Comparison of ENCODE assay signal across 8 cellular contexts in the genomic region with DNA sequence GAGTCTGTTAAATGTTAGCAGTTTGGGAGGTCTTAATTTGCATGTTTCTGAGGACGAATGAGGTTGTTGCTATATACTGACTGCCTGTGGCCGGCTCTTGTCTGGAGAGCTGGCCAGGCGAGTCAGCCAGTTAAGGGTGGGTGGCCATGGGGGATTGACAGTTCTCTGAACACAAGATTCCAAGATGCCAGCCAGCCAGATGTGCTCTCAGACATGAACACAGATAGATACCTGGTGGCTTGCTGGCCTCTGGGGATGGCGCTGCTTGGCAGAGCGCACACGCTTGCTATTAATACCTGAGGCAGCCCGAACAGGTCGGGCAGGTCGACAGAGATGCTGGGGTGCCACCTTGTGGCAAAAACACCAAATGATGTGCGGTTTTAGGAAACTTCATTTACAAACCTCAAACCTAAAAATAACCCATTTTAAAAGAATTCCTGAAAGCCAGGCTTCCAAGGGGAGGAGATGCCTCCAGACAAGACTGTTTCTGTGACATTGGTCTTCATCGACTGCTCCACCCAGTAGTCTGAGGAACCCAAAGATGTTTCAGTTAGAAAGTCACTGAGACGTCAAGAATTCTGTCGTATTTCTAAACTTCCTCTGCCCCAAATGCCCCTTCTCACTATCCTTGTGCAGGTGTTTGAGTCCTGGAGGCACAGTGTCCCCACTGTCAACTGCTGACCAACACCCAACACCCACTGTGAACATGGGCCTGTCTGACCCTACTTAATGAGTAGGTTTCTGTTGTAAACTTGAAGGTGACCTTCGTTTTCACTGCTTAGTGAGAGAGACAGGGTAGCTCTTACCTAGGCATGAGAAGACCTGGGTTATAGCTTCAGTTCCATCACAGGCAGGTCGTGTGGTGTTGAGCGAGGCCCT.
DNase-seq lines count a peak whose midpoint lies in the region.

No MANE protein-coding gene starts in this region.

- DNase-seq in GM03348 (ENCODE audit: low spot score): peak; percentile 66
- DNase-seq in HCEC 1CT: peak; percentile 28
- DNase-seq in NCI-H2171 (lab: John Stamatoyannopoulos, UW): peak; percentile 39
- peak; percentile 70 to 78 for DNase-seq in activated CD4-positive, alpha-beta T cell treated with anti-CD3 and anti-CD28 coated beads, Interleukin-2, amount 50 U/mL, for 48 hours
- DNase-seq in ecto neural progenitor cell (ENCODE audit: low spot score): peak; percentile 70
- peak; percentile 37 for DNase-seq in midbrain (lab: John Stamatoyannopoulos, UW)
- peak; percentile 38 to 59 for DNase-seq in stimulated activated CD8-positive, alpha-beta memory T cell treated with anti-CD3 and anti-CD28 coated beads, Interleukin-7, amount 100 ng/mL, for 1 hour (ENCODE audit: low read depth in 2 of 2)
- no peak for DNase-seq in mesenteric fat pad (ENCODE audit: low spot score)
